8 cellular contexts compared by ENCODE assay signal in the genomic region with DNA sequence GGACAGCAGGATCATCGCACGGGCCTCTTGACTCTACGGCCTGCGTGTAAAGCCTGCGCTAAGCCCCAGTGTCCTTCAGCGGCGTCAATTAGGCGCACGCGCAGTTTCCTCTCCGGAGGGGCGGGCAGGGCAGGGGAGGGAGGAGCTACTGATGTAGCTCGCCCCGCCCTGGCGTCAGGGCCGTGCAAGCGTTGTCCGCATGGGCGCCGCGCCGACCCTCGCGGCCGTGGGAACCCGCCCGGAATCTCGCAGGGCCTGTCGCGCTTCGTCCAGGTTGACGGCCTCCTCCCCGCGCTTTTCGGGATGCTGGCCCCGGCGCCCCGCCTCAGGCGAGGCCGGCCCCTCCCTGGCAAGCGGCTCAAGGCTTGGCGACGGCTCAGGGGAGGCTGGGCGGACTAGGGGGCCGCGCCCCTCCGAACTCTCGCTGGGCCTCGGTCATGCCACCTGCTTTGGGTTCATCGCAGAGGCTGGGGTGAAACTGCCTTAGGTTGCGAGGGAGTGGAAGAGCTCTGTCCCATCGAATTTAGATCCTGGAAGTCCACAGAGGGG.
DNase-seq lines count a peak whose midpoint lies in the region; ATAC-seq and TF ChIP-seq lines count a peak whose summit lies in the region.

No MANE protein-coding gene starts in this region.

- intact Hi-C loops in Right ventricle myocardium superior (cut with DNase I) = loop anchor here (5.0 kb wide), 2 partner anchors 59 to 204 kb away; a partner anchor contains a TSS

- H3K9me3 ChIP-seq in thoracic aorta = no peaks in the 10 kb centered on the region

- H3K4me1 Mint-ChIP-seq in activated naive CD8-positive, alpha-beta T cell treated with anti-CD3 and anti-CD28 coated beads, Interleukin-2, amount 10 ng/mL, durations not matched to agents 7 days and 5 days = peaks cover 15% of the 10 kb centered on the region

- H3K36me3 ChIP-seq in thoracic aorta = no peaks in the 10 kb centered on the region

- DNase-seq in RKO (ENCODE audit: low spot score) (peak; percentile 82), Right ventricle myocardium superior (peak; percentile 96), pons (ENCODE audit: low spot score) (peak; percentile 75), thoracic aorta (ENCODE audit: low spot score) (peak; percentile 63), KG1 (lab: John Stamatoyannopoulos, UW) (no peak)
- peak; percentile 76 for DNase-seq in activated naive CD8-positive, alpha-beta T cell treated with anti-CD3 and anti-CD28 coated beads, Interleukin-2, amount 10 ng/mL, durations not matched to agents 7 days and 5 days

- peak overlapping the region; percentile 73 for H3K4me3 Mint-ChIP-seq in activated naive CD8-positive, alpha-beta T cell treated with anti-CD3 and anti-CD28 coated beads, Interleukin-2, amount 10 ng/mL, durations not matched to agents 7 days and 5 days

- peaks cover 24 to 38% of the 10 kb centered on the region in 2 donors for H3K4me1 ChIP-seq in thoracic aorta (ENCODE audit: control insufficient read depth in 1 of 2, low read depth in 2 of 2)

- ATAC-seq in GM18520 (IDR thresholded peaks at IDR 0.05; ENCODE audit: unreplicated experiment) = peak; percentile 76
- ATAC-seq in HG03064 (IDR thresholded peaks at IDR 0.05; ENCODE audit: low read depth, unreplicated experiment) = peak; percentile 77
- peak; percentile 97 for ATAC-seq in activated naive CD8-positive, alpha-beta T cell treated with anti-CD3 and anti-CD28 coated beads, Interleukin-2, amount 10 ng/mL, durations not matched to agents 7 days and 5 days (ENCODE audit: low read depth)
- ATAC-seq in Right ventricle myocardium superior (ENCODE audit: poor library complexity) = peak; percentile 83
- ATAC-seq in thoracic aorta (ENCODE audit: insufficient number of reproducible peaks, low FRiP score, low read depth) = peak; percentile 63

- peak overlapping the region; percentile 56 for H3K27ac Mint-ChIP-seq in activated naive CD8-positive, alpha-beta T cell treated with anti-CD3 and anti-CD28 coated beads, Interleukin-2, amount 10 ng/mL, durations not matched to agents 7 days and 5 days

- no peaks in the 10 kb centered on the region for H3K27me3 ChIP-seq in thoracic aorta (replicated peaks; ENCODE audit: insufficient read depth)

- H3K9me3 Mint-ChIP-seq in activated naive CD8-positive, alpha-beta T cell treated with anti-CD3 and anti-CD28 coated beads, Interleukin-2, amount 10 ng/mL, durations not matched to agents 7 days and 5 days = no peaks in the 10 kb centered on the region

- peak overlapping the region; percentile 81 to 83 for H3K27ac ChIP-seq in thoracic aorta

- POLR2A ChIA-PET in activated naive CD8-positive, alpha-beta T cell treated with anti-CD3 and anti-CD28 coated beads, Interleukin-2, amount 10 ng/mL, durations not matched to agents 7 days and 5 days (lab: Charles Lee) = interaction anchor here (0.7 to 1.3 kb wide), 2 partner anchors 113 to 148 kb away, joined by 3 to 5 read pairs; a partner anchor contains a TSS

- H3K27me3 Mint-ChIP-seq in activated naive CD8-positive, alpha-beta T cell treated with anti-CD3 and anti-CD28 coated beads, Interleukin-2, amount 10 ng/mL, durations not matched to agents 7 days and 5 days = peaks cover 17% of the 10 kb centered on the region

- H3K36me3 Mint-ChIP-seq in activated naive CD8-positive, alpha-beta T cell treated with anti-CD3 and anti-CD28 coated beads, Interleukin-2, amount 10 ng/mL, durations not matched to agents 7 days and 5 days = no peaks in the 10 kb centered on the region

- no peak for TF ChIP-seq CTCF in thoracic aorta (IDR thresholded peaks at IDR 0.05)

- H3K4me3 ChIP-seq in thoracic aorta = peak overlapping the region; percentile 75
